1 cellular context compared by ENCODE assay signal in the genomic region with DNA sequence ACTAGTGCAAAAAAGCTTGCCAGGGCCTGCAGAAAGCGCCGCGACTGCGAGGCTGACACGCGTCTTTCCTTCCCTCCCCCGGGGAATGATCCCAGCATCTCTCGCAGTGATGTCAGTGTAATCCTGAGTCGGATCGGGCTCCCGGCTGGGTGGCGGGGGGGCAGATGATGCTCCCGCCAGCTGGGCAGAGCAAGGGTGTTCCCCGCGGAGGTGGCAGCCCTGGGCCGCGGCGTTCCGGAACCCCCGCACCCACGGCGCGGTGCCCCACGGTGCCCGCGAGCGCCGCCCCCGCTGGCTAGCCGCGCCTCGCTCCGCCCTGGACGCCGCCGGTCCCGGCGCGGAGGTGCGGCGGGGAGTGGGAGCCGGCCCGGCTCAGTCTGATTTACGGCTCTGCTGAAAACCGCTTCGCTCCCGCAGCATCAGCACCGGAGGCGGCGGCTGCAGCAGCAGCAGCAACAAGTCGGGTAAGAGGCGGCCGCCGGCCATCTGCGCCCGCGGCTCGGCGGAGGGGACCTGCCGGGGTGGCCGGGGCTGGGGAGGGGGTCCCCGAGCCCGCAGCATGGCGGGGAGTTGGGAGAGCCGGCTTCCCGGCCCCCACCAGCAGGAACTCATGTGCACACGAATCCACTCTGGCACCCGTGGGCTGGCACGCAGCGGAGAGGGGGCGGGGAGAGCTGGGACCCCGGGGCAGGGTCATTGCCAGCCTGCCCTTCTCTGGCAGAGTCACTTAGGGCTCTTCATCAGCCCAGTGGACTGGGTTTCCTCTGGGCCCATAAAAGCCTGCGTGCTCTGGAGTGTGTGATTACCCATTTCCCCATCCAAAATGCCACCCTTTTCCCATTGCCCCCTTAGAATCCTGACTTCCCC.
TF ChIP-seq lines count a peak whose summit lies in the region.

A gene with protein sequence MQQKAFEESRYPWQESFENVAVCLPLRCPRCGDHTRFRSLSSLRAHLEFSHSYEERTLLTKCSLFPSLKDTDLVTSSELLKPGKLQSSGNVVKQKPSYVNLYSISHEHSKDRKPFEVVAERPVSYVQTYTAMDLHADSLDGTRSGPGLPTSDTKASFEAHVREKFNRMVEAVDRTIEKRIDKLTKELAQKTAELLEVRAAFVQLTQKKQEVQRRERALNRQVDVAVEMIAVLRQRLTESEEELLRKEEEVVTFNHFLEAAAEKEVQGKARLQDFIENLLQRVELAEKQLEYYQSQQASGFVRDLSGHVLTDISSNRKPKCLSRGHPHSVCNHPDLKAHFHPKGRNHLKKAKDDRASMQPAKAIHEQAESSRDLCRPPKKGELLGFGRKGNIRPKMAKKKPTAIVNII (plus strand): TSS at position 375 of the 867 bp plus-strand sequence. CDS start 1,825 bp downstream, outside the sequence.

TF ChIP-seq in HEK293, 187 proteins besides CTCF, POLR2A, EP300 and RAD21 (continued from another document):
- TF ChIP-seq, protein P1, sequence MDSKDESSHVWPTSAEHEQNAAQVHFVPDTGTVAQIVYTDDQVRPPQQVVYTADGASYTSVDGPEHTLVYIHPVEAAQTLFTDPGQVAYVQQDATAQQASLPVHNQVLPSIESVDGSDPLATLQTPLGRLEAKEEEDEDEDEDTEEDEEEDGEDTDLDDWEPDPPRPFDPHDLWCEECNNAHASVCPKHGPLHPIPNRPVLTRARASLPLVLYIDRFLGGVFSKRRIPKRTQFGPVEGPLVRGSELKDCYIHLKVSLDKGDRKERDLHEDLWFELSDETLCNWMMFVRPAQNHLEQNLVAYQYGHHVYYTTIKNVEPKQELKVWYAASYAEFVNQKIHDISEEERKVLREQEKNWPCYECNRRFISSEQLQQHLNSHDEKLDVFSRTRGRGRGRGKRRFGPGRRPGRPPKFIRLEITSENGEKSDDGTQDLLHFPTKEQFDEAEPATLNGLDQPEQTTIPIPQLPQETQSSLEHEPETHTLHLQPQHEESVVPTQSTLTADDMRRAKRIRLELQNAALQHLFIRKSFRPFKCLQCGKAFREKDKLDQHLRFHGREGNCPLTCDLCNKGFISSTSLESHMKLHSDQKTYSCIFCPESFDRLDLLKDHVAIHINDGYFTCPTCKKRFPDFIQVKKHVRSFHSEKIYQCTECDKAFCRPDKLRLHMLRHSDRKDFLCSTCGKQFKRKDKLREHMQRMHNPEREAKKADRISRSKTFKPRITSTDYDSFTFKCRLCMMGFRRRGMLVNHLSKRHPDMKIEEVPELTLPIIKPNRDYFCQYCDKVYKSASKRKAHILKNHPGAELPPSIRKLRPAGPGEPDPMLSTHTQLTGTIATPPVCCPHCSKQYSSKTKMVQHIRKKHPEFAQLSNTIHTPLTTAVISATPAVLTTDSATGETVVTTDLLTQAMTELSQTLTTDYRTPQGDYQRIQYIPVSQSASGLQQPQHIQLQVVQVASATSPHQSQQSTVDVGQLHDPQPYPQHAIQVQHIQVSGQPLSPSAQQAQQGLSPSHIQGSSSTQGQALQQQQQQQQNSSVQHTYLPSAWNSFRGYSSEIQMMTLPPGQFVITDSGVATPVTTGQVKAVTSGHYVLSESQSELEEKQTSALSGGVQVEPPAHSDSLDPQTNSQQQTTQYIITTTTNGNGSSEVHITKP (tag by site-specific recombination; IDR thresholded peaks at IDR 0.05), result 0 out of 2 replicates have a peak, but pooled peaks have one; percentile 17
- TF ChIP-seq ZFP41 (tag by site-specific recombination; IDR thresholded peaks at IDR 0.05; ENCODE audit: borderline replicate concordance) (no peak), ZNF391 (tag by site-specific recombination; IDR thresholded peaks at IDR 0.05; ENCODE audit: borderline replicate concordance, low read depth) (no peak), ZBTB21 (tag by site-specific recombination; IDR thresholded peaks at IDR 0.05) (no peak), ZNF529 (tag by site-specific recombination; IDR thresholded peaks at IDR 0.05; ENCODE audit: insufficient replicate concordance) (no peak), GLI4 (tag by site-specific recombination; IDR thresholded peaks at IDR 0.05) (no peak), KLF1 (tag by site-specific recombination; IDR thresholded peaks at IDR 0.05) (no peak), ZNF140 (tag by site-specific recombination; IDR thresholded peaks at IDR 0.05) (no peak), ZNF132 (tag by site-specific recombination; IDR thresholded peaks at IDR 0.05; ENCODE audit: borderline replicate concordance) (no peak), ZNF175 (tag by site-specific recombination; IDR thresholded peaks at IDR 0.05) (no peak), ZNF354C (tag by site-specific recombination; IDR thresholded peaks at IDR 0.05; ENCODE audit: borderline replicate concordance, low read depth) (no peak), ZBTB7A (tag by site-specific recombination; IDR thresholded peaks at IDR 0.05; ENCODE audit: low read depth) (no peak), ZNF248 (tag by site-specific recombination; IDR thresholded peaks at IDR 0.05) (no peak), ZNF121 (tag by site-specific recombination; IDR thresholded peaks at IDR 0.05) (no peak), ZNF677 (tag by site-specific recombination; IDR thresholded peaks at IDR 0.05) (no peak), ZNF837 (tag by site-specific recombination; IDR thresholded peaks at IDR 0.05) (no peak), ZNF211 (tag by site-specific recombination; IDR thresholded peaks at IDR 0.05; ENCODE audit: low read depth) (no peak), KLF7 (tag by site-specific recombination; IDR thresholded peaks at IDR 0.05; ENCODE audit: borderline replicate concordance) (no peak), ZNF658 (tag by site-specific recombination; IDR thresholded peaks at IDR 0.05) (no peak), MEIS1 (CRISPR knock-in tag; IDR thresholded peaks at IDR 0.05; ENCODE audit: borderline replicate concordance) (no peak), ZXDB (tag by site-specific recombination; IDR thresholded peaks at IDR 0.05) (0 out of 2 replicates have a peak, but pooled peaks have one; percentile 28), ZNF660 (tag by site-specific recombination; IDR thresholded peaks at IDR 0.05) (peak; percentile 40; the same call in 1 of the 2 replicates)
- TF ChIP-seq, protein P2, sequence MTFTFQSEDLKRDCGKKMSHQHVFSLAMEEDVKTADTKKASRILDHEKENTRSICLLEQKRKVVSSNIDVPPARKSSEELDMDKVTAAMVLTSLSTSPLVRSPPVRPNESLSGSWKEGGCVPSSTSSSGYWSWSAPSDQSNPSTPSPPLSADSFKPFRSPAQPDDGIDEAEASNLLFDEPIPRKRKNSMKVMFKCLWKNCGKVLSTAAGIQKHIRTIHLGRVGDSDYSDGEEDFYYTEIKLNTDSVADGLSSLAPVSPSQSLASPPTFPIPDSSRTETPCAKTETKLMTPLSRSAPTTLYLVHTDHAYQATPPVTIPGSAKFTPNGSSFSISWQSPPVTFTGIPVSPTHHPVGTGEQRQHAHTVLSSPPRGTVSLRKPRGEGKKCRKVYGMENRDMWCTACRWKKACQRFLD (tag by site-specific recombination; IDR thresholded peaks at IDR 0.05), result no peak
- TF ChIP-seq, protein P3, sequence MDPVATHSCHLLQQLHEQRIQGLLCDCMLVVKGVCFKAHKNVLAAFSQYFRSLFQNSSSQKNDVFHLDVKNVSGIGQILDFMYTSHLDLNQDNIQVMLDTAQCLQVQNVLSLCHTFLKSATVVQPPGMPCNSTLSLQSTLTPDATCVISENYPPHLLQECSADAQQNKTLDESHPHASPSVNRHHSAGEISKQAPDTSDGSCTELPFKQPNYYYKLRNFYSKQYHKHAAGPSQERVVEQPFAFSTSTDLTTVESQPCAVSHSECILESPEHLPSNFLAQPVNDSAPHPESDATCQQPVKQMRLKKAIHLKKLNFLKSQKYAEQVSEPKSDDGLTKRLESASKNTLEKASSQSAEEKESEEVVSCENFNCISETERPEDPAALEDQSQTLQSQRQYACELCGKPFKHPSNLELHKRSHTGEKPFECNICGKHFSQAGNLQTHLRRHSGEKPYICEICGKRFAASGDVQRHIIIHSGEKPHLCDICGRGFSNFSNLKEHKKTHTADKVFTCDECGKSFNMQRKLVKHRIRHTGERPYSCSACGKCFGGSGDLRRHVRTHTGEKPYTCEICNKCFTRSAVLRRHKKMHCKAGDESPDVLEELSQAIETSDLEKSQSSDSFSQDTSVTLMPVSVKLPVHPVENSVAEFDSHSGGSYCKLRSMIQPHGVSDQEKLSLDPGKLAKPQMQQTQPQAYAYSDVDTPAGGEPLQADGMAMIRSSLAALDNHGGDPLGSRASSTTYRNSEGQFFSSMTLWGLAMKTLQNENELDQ (tag by site-specific recombination; IDR thresholded peaks at IDR 0.05; ENCODE audit: low read depth), result no peak
- TF ChIP-seq, protein P4, sequence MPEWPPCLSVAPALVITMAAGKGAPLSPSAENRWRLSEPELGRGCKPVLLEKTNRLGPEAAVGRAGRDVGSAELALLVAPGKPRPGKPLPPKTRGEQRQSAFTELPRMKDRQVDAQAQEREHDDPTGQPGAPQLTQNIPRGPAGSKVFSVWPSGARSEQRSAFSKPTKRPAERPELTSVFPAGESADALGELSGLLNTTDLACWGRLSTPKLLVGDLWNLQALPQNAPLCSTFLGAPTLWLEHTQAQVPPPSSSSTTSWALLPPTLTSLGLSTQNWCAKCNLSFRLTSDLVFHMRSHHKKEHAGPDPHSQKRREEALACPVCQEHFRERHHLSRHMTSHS (tag by site-specific recombination; IDR thresholded peaks at IDR 0.05), result no peak
- TF ChIP-seq, protein P5, sequence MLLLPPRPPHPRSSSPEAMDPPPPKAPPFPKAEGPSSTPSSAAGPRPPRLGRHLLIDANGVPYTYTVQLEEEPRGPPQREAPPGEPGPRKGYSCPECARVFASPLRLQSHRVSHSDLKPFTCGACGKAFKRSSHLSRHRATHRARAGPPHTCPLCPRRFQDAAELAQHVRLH (tag by site-specific recombination; IDR thresholded peaks at IDR 0.05), result no peak
- TF ChIP-seq, protein P6, sequence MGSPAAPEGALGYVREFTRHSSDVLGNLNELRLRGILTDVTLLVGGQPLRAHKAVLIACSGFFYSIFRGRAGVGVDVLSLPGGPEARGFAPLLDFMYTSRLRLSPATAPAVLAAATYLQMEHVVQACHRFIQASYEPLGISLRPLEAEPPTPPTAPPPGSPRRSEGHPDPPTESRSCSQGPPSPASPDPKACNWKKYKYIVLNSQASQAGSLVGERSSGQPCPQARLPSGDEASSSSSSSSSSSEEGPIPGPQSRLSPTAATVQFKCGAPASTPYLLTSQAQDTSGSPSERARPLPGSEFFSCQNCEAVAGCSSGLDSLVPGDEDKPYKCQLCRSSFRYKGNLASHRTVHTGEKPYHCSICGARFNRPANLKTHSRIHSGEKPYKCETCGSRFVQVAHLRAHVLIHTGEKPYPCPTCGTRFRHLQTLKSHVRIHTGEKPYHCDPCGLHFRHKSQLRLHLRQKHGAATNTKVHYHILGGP (tag by site-specific recombination; IDR thresholded peaks at IDR 0.05), result no peak
